ENCODE assay signal across 8 cellular contexts in the genomic region with DNA sequence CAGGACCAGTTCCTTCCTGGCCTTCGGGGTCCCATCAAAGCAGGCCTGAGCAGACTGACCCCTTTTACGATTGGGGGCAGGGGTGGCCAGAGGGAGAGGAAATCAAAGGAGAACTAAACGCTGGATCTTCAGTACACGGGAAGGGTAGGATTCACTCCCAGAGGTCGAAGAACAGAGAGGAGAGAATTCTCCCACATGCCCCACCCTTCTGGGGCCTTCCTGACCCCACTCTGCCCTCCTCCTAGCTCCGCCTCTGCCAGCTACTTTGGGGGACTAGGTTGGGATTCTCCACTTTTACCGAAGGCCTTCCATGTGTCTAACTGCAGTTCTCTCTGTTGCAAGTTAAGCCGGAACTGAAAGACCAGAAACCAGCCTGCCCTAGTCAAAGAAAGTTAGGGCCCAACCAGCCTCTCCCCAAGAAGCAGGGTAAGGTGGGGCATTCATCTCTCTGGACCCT. TPM values are rescaled to one million over a fixed set of nuclear protein-coding genes. Genes with fewer than 3 reads are reported as not detected.
DNase-seq lines count a peak whose midpoint lies in the region; ATAC-seq and TF ChIP-seq lines count a peak whose summit lies in the region.

No MANE protein-coding gene starts in this region.

- peaks cover 32% of the 10 kb centered on the region for H3K36me3 Mint-ChIP-seq in activated CD8-positive, alpha-beta T cell treated with anti-CD3 and anti-CD28 coated beads, Interleukin-2, amount 10 ng/mL, durations not matched to agents 7 days and 5 days (ENCODE audit: low read depth)

- POLR2A ChIA-PET in activated CD8-positive, alpha-beta T cell treated with anti-CD3 and anti-CD28 coated beads, Interleukin-2, amount 10 ng/mL, durations not matched to agents 7 days and 5 days (lab: Charles Lee) = interaction anchor here (0.6 to 5.4 kb wide), 12 partner anchors 8 to 488 kb away, joined by 3 to 45 read pairs (median 8); partner anchors contain the start of genes KHDC4 and SYT11

- DNase-seq in AG10803 (ENCODE audit: low read depth) = peak; percentile 57
- DNase-seq in activated CD8-positive, alpha-beta T cell treated with anti-CD3 and anti-CD28 coated beads, Interleukin-2, amount 10 ng/mL, durations not matched to agents 7 days and 5 days = peak; percentile 35
- DNase-seq in Right ventricle myocardium superior = no peak
- peak; percentile 73 for DNase-seq in sigmoid colon
- no peak for DNase-seq in NCI-H774 (lab: John Stamatoyannopoulos, UW)
- no peak for DNase-seq in NCI-H446 treated with DMSO at 0.1 percent for 48 hours (lab: John Stamatoyannopoulos, UW)
- no peak for DNase-seq in cerebellar cortex (ENCODE audit: low spot score)

- H3K9me3 Mint-ChIP-seq in activated CD8-positive, alpha-beta T cell treated with anti-CD3 and anti-CD28 coated beads, Interleukin-2, amount 10 ng/mL, durations not matched to agents 7 days and 5 days (ENCODE audit: insufficient read depth) = no peaks in the 10 kb centered on the region

- H3K4me1 ChIP-seq in HUES48 (ENCODE audit: control insufficient read depth, insufficient read depth, low read length) (peaks cover 65% of the 10 kb centered on the region), sigmoid colon (peaks cover 0 to 85% (median 69%) of the 10 kb centered on the region in 4 donors)

- peak overlapping the region; percentile 96 for H3K4me3 Mint-ChIP-seq in activated CD8-positive, alpha-beta T cell treated with anti-CD3 and anti-CD28 coated beads, Interleukin-2, amount 10 ng/mL, durations not matched to agents 7 days and 5 days

- no peak for TF ChIP-seq EP300 in sigmoid colon (IDR thresholded peaks at IDR 0.05)

- peak overlapping the region; percentile 93 for H3K27ac Mint-ChIP-seq in activated CD8-positive, alpha-beta T cell treated with anti-CD3 and anti-CD28 coated beads, Interleukin-2, amount 10 ng/mL, durations not matched to agents 7 days and 5 days

- H3K9me3 ChIP-seq in HUES48 (ENCODE audit: control insufficient read depth, insufficient read depth, low read length) (no peaks in the 10 kb centered on the region), sigmoid colon (no peaks in the 10 kb centered on the region)

- 0 out of 2 replicates have a peak, but pooled peaks cover 4% of the 10 kb centered on the region for H3K36me3 ChIP-seq in HUES48 (ENCODE audit: control insufficient read depth, insufficient read depth, low read length)
- H3K36me3 ChIP-seq in sigmoid colon = no peaks in the 10 kb centered on the region

- H3K27me3 ChIP-seq in HUES48 (ENCODE audit: control insufficient read depth, insufficient read depth, low read length) = no peaks in the 10 kb centered on the region
- H3K27me3 ChIP-seq in sigmoid colon = no peaks in the 10 kb centered on the region

- TF ChIP-seq CTCF in AG10803 (conservative IDR thresholded peaks at IDR 0.05; ENCODE audit: low read length) = no peak
- no peak for TF ChIP-seq CTCF in sigmoid colon (IDR thresholded peaks at IDR 0.05)

- WGBS in sigmoid colon, 2 donors = 1 to 3% methylated on average over 8 of the region's 8 CpGs

- peaks cover 72% of the 10 kb centered on the region for H3K4me1 Mint-ChIP-seq in activated CD8-positive, alpha-beta T cell treated with anti-CD3 and anti-CD28 coated beads, Interleukin-2, amount 10 ng/mL, durations not matched to agents 7 days and 5 days (ENCODE audit: low read depth)

- peak overlapping the region; percentile 92 for H3K27ac ChIP-seq in HUES48 (ENCODE audit: low read depth, low read length)
- peak overlapping the region; percentile 89 to 98 (median 92) for H3K27ac ChIP-seq in sigmoid colon

- H3K4me3 ChIP-seq in AG10803 (ENCODE audit: low read length) (peak overlapping the region; percentile 92), HUES48 (ENCODE audit: low read depth, low read length) (peak overlapping the region; percentile 85), sigmoid colon (peak overlapping the region; percentile 69 to 96 (median 84))

- 0 out of 2 replicates have a peak overlapping the region, but pooled peaks have one; percentile 51 for H3K9ac ChIP-seq in HUES48 (ENCODE audit: low read depth, low read length)

- ATAC-seq in activated CD8-positive, alpha-beta T cell treated with anti-CD3 and anti-CD28 coated beads, Interleukin-2, amount 10 ng/mL, durations not matched to agents 7 days and 5 days = peak; percentile 6
- ATAC-seq in Right ventricle myocardium superior (ENCODE audit: poor library complexity) = peak; percentile 51

- TF ChIP-seq POLR2A in sigmoid colon (IDR thresholded peaks at IDR 0.05) = no peak

- no peaks in the 10 kb centered on the region for H3K27me3 Mint-ChIP-seq in activated CD8-positive, alpha-beta T cell treated with anti-CD3 and anti-CD28 coated beads, Interleukin-2, amount 10 ng/mL, durations not matched to agents 7 days and 5 days (ENCODE audit: low read depth)

- CTCF ChIA-PET in activated CD8-positive, alpha-beta T cell treated with anti-CD3 and anti-CD28 coated beads, Interleukin-2, amount 10 ng/mL, durations not matched to agents 7 days and 5 days (lab: Charles Lee) = interaction anchor here (0.8 to 12.0 kb wide), 13 partner anchors 9 to 358 kb away, joined by 3 to 135 read pairs (median 4); partner anchors contain the start of gene KHDC4

- intact Hi-C loops in Right ventricle myocardium superior (cut with DNase I) (loop anchor here (10.0 kb wide), 1 partner anchor 516 kb away; no protein-coding TSS in a partner anchor), sigmoid colon (cut with DNase I) (no loop called here)

RNA-seq across cellular contexts. Expression of gene ARHGEF2, which starts 0.7 kb away (rescaled TPM):
- total RNA-seq in activated CD8-positive, alpha-beta T cell treated with anti-CD3 and anti-CD28 coated beads, Interleukin-2, amount 10 ng/mL, durations not matched to agents 7 days and 5 days = 100 to 1,000 TPM; 142 to 147 TPM
- 55.7 TPM for total RNA-seq in Right ventricle myocardium superior
- total RNA-seq in sigmoid colon = 10 to 100 TPM; 31.6 to 83.9 (median 48.1) TPM
- 10 to 100 TPM; 25.8 to 76.7 (median 26.8) TPM for polyA plus RNA-seq in sigmoid colon

RNA-seq across cellular contexts. Expression of gene RXFP4, which starts 37.6 kb away (rescaled TPM):
- not detected for total RNA-seq in activated CD8-positive, alpha-beta T cell treated with anti-CD3 and anti-CD28 coated beads, Interleukin-2, amount 10 ng/mL, durations not matched to agents 7 days and 5 days
- total RNA-seq in Right ventricle myocardium superior = not detected
- not detected for total RNA-seq in sigmoid colon
- polyA plus RNA-seq in sigmoid colon = 1 to 10 TPM in 2 of 3 donors, not detected in 1; 1.8 to 2.7 TPM

RNA-seq across cellular contexts. Expression of gene SSR2, which starts 41.8 kb away (rescaled TPM):
- total RNA-seq in activated CD8-positive, alpha-beta T cell treated with anti-CD3 and anti-CD28 coated beads, Interleukin-2, amount 10 ng/mL, durations not matched to agents 7 days and 5 days = 100 to 1,000 TPM; 216 to 233 TPM
- total RNA-seq in Right ventricle myocardium superior (66.9 TPM), sigmoid colon (100 to 1,000 TPM; 115 to 338 (median 233) TPM)
- polyA plus RNA-seq in sigmoid colon = 100 to 1,000 TPM; 157 to 274 (median 231) TPM

RNA-seq across cellular contexts. Expression of gene KHDC4, which starts 44.8 kb away (rescaled TPM):
- 10 to 100 TPM; 64.5 to 68.9 TPM for total RNA-seq in activated CD8-positive, alpha-beta T cell treated with anti-CD3 and anti-CD28 coated beads, Interleukin-2, amount 10 ng/mL, durations not matched to agents 7 days and 5 days
- total RNA-seq in Right ventricle myocardium superior (22.5 TPM), sigmoid colon (10 to 100 TPM; 33.5 to 67.6 (median 38.9) TPM)
- 10 to 100 TPM in 2 of 3 donors, 1 to 10 TPM in 1; 6.6 to 25.2 (median 10.2) TPM for polyA plus RNA-seq in sigmoid colon

Comparison
In these comparisons a context has a peak if more than half of its experiments do, and no peak if none do; other contexts are left out.
1. DNase-seq: peak in AG10803 (single experiment), activated CD8-positive, alpha-beta T cell treated with anti-CD3 and anti-CD28 coated beads, Interleukin-2, amount 10 ng/mL, durations not matched to agents 7 days and 5 days (single experiment) and sigmoid colon (single experiment); none in Right ventricle myocardium superior (single experiment), NCI-H774 (single experiment), NCI-H446 treated with DMSO at 0.1 percent for 48 hours (single experiment) and cerebellar cortex (single experiment).
2. Peak in every context shown above with its lines, with median percentiles within 50 percentile points of each other: H3K4me3 ChIP-seq.